In the genomic region with DNA sequence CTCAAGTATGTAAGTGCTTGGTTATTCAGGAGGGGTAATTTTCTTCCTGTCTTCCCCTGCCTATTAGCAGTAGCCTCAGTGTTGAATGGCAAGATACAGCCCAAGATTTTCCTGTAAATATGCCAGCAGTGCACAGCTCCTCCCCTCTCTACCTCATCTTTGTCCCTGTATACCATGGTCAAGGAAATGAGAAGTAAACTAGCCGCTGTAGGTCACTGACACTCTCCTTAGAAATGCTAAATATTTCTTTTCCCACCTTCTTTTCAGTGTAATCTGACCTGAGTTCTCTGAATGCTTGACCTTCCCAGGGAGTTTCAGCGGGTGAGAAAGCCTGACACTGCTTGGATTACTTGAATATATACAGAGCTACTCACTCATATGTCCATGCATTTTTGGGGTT, we compare ENCODE assay signal across 11 cellular contexts.
DNase-seq lines count a peak whose midpoint lies in the region; ATAC-seq, FAIRE-seq and TF ChIP-seq lines count a peak whose summit lies in the region.
"Had no signal": no experiment of that assay in that cellular context is flagged by ENCODE, and none has a peak within 500 bp of the region (broad histone marks: within the 10 kb centered on the region; RNA-seq: fewer than 3 reads in every experiment).

No MANE protein-coding gene starts in this region.

- no peaks in the 10 kb centered on the region for H3K36me3 ChIP-seq in endothelial cell of umbilical vein (ENCODE audit: control insufficient read depth in 2 of 2, extremely low read depth in 1 of 2, insufficient read depth in 2 of 2, low read length in 2 of 2)

- CTCF ChIA-PET in endothelial cell of umbilical vein (lab: Charles Lee): interaction anchor here (1.0 to 1.3 kb wide), 4 partner anchors 9 to 67 kb away, joined by 3 to 7 read pairs (median 4); no protein-coding TSS in a partner anchor

- H3K4me3 Mint-ChIP-seq in osteocyte (ENCODE audit: unreplicated experiment): no peak overlapping the region
- H3K4me3 Mint-ChIP-seq: dendritic cell treated with granulocyte-macrophage colony-stimulating factor and Interleukin-4, amounts not matched to agents 40 ng/mL and 50 ng/mL, for 4 days; T-cell had no signal

- H3K9me1 ChIP-seq in endothelial cell of umbilical vein (replicated peaks; ENCODE audit: control insufficient read depth, extremely low read depth, insufficient read depth, low read length): no peaks in the 10 kb centered on the region

- TF ChIP-seq CTCF in endothelial cell of umbilical vein (IDR thresholded peaks at IDR 0.05; ENCODE audit: extremely low read depth in 1 of 2, insufficient read depth in 1 of 2, low read depth in 1 of 2, low read length in 2 of 2) (no peak), osteocyte (IDR thresholded peaks at IDR 0.05) (no peak), GM20000 (IDR thresholded peaks at IDR 0.05; ENCODE audit: extremely low read depth, missing control alignments) (no peak)

- ATAC-seq in HG02973 (IDR thresholded peaks at IDR 0.05; ENCODE audit: unreplicated experiment): no peak
- ATAC-seq: left lobe of liver, T-cell had no signal

- no peaks in the 10 kb centered on the region for H3K27me3 Mint-ChIP-seq in osteocyte (ENCODE audit: unreplicated experiment)
- H3K27me3 Mint-ChIP-seq: dendritic cell treated with granulocyte-macrophage colony-stimulating factor and Interleukin-4, amounts not matched to agents 40 ng/mL and 50 ng/mL, for 4 days; T-cell had no signal

- H3K4me1 ChIP-seq in endothelial cell of umbilical vein (ENCODE audit: control insufficient read depth, extremely low read depth, insufficient read depth, low read length): peaks cover 48% of the 10 kb centered on the region

- H3K4me3 ChIP-seq in endothelial cell of umbilical vein (replicated peaks in 1 of 3; ENCODE audit: insufficient read depth in 1 of 3, low read depth in 1 of 3, low read length in 3 of 3): no peak overlapping the region

- H3K4me1 Mint-ChIP-seq in osteocyte (ENCODE audit: unreplicated experiment): peaks cover 65% of the 10 kb centered on the region

- intact Hi-C loops in endothelial cell of umbilical vein (cut with micrococcal nuclease): no loop called here

- no peaks in the 10 kb centered on the region for H3K9me3 Mint-ChIP-seq in osteocyte (ENCODE audit: unreplicated experiment)
- H3K9me3 Mint-ChIP-seq: dendritic cell treated with granulocyte-macrophage colony-stimulating factor and Interleukin-4, amounts not matched to agents 40 ng/mL and 50 ng/mL, for 4 days; T-cell had no signal

- H4K20me1 ChIP-seq in endothelial cell of umbilical vein (replicated peaks; ENCODE audit: control insufficient read depth, extremely low read depth, insufficient read depth, low read length): no peaks in the 10 kb centered on the region

- BruUV-seq in endothelial cell of umbilical vein (replicated peaks; lab: Mats Ljungman, UMichigan): no TSS peak

- no peaks in the 10 kb centered on the region for H3K79me2 ChIP-seq in endothelial cell of umbilical vein (ENCODE audit: control insufficient read depth, insufficient read depth, low read length)

- H3K27me3 ChIP-seq in endothelial cell of umbilical vein (ENCODE audit: control insufficient read depth in 2 of 2, insufficient read depth in 2 of 2, low read length in 2 of 2): no peaks in the 10 kb centered on the region

- H2AFZ ChIP-seq in endothelial cell of umbilical vein (ENCODE audit: low read depth, low read length): no peak overlapping the region

- in situ Hi-C loops in G401 (cut with HindIII; ENCODE audit: low sequenced_read_pairs): no loop called here

- H3K36me3 Mint-ChIP-seq in osteocyte (ENCODE audit: unreplicated experiment): no peaks in the 10 kb centered on the region

- TF ChIP-seq POLR2A in endothelial cell of umbilical vein (IDR thresholded peaks at IDR 0.05; ENCODE audit: low read depth, low read length): no peak

- DNase-seq in G401 (ENCODE audit: low spot score) (peak; percentile 54), NCI-H2227 (lab: John Stamatoyannopoulos, UW; ENCODE audit: unreplicated experiment) (peak; percentile 51), endothelial cell of umbilical vein (ENCODE audit: low read depth, low spot score) (peak; percentile 69), osteocyte (ENCODE audit: extremely low spot score, unreplicated experiment) (no peak), GM20000 (ENCODE audit: low spot score) (no peak), activated T-cell treated with anti-CD3 and anti-CD28 coated beads for 4 hours (no peak), Ammon's horn (ENCODE audit: low spot score) (no peak)
- DNase-seq: T-cell had no signal

- H3K4me2 ChIP-seq in endothelial cell of umbilical vein (ENCODE audit: insufficient read depth, low read length): peak overlapping the region; percentile 7

- no peaks in the 10 kb centered on the region for H3K9me3 ChIP-seq in endothelial cell of umbilical vein (replicated peaks; ENCODE audit: control insufficient read depth, insufficient read depth, low read length)

- POLR2A ChIA-PET in endothelial cell of umbilical vein (lab: Charles Lee): no interaction called here

- H3K9ac ChIP-seq in endothelial cell of umbilical vein (replicated peaks; ENCODE audit: extremely low read depth, insufficient read depth, low read length): no peak overlapping the region

- FAIRE-seq in endothelial cell of umbilical vein (lab: Jason Lieb, UNC): no peak

- peak overlapping the region; percentile 27 for H3K27ac ChIP-seq in endothelial cell of umbilical vein (ENCODE audit: insufficient read depth, low read depth, low read length)

- peak overlapping the region; percentile 83 for H3K27ac Mint-ChIP-seq in osteocyte (ENCODE audit: unreplicated experiment)
- H3K27ac Mint-ChIP-seq: dendritic cell treated with granulocyte-macrophage colony-stimulating factor and Interleukin-4, amounts not matched to agents 40 ng/mL and 50 ng/mL, for 4 days; T-cell had no signal

- dilution Hi-C loops in endothelial cell of umbilical vein (cut with MboI; ENCODE audit: extremely low pct_ligation_motif_present, low sequenced_read_pairs): no loop called here

TF ChIP-seq in endothelial cell of umbilical vein, 7 proteins besides CTCF, POLR2A, EP300 and RAD21:
- TF ChIP-seq, protein P1, sequence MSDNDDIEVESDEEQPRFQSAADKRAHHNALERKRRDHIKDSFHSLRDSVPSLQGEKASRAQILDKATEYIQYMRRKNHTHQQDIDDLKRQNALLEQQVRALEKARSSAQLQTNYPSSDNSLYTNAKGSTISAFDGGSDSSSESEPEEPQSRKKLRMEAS (IDR thresholded peaks at IDR 0.05; ENCODE audit: insufficient read depth, insufficient read length): no peak

Comparison
In these comparisons a context has a peak if more than half of its experiments do, and no peak if none do; other contexts are left out.
1. DNase-seq: peak in G401 (single experiment), NCI-H2227 (single experiment) and endothelial cell of umbilical vein (single experiment); none in osteocyte (single experiment), GM20000 (single experiment), activated T-cell treated with anti-CD3 and anti-CD28 coated beads for 4 hours (single experiment) and Ammon's horn (single experiment).